16 cellular contexts compared by ENCODE assay signal in genomic region chr1:7886346-7886745, GRCh38. TPM values are rescaled to one million over a fixed set of nuclear protein-coding genes. Genes with fewer than 3 reads are reported as not detected.
DNase-seq lines count a peak whose midpoint lies in the region; TF ChIP-seq lines count a peak whose summit lies in the region.
"Had no signal": no experiment of that assay in that cellular context is flagged by ENCODE, and none has a peak within 500 bp of the region (broad histone marks: within the 10 kb centered on the region; RNA-seq: fewer than 3 reads in every experiment).

No MANE protein-coding gene starts in this region.

- no peaks in the 10 kb centered on the region for H3K4me1 Mint-ChIP-seq in CD8-positive, alpha-beta memory T cell

- TF ChIP-seq CTCF in retinal pigment epithelial cell (conservative IDR thresholded peaks at IDR 0.05; ENCODE audit: low read depth, low read length) (no peak), ascending aorta (IDR thresholded peaks at IDR 0.05) (no peak)

- no peaks in the 10 kb centered on the region for H3K9me3 Mint-ChIP-seq in CD8-positive, alpha-beta memory T cell

- H3K36me3 Mint-ChIP-seq in CD8-positive, alpha-beta memory T cell, result peaks cover 0 to 2% (median 0%) of the 10 kb centered on the region in 3 donors

- H3K4me3 Mint-ChIP-seq in CD8-positive, alpha-beta memory T cell, result no peak overlapping the region
- H3K4me3 Mint-ChIP-seq: IgD-negative memory B cell had no signal

- H3K4me1 ChIP-seq in endocrine pancreas (ENCODE audit: control insufficient read depth, insufficient read depth, low read length), result no peaks in the 10 kb centered on the region
- H3K4me1 ChIP-seq in CD8-positive, alpha-beta memory T cell (ENCODE audit: insufficient read depth, low read length), result no peaks in the 10 kb centered on the region
- no peaks in the 10 kb centered on the region for H3K4me1 ChIP-seq in ascending aorta
- H3K4me1 ChIP-seq: upper lobe of right lung had no signal

- DNase-seq in NCI-H1417 (lab: John Stamatoyannopoulos, UW), result peak in 2 of 3 experiments; percentile 17 to 64
- DNase-seq in NCI-H1417 treated with DMSO at 0.1 percent for 48 hours (lab: John Stamatoyannopoulos, UW), result no peak
- peak; percentile 76 to 85 for DNase-seq in NOMO-1 (lab: John Stamatoyannopoulos, UW; ENCODE audit: unreplicated experiment in 2 of 2)
- DNase-seq in retinal pigment epithelial cell (ENCODE audit: low read depth), result peak; percentile 68
- no peak for DNase-seq in CD8-positive, alpha-beta memory T cell
- no peak for DNase-seq in ascending aorta (ENCODE audit: low spot score in 2 of 2)
- DNase-seq in stimulated activated CD4-positive, alpha-beta T cell treated with anti-CD3 and anti-CD28 coated beads, Interleukin-12 subunit alpha, Interleukin-12 subunit beta, amount 100 ng/mL, for 4 hours, result no peak
- DNase-seq: brain microvascular endothelial cell; DND-41; NK-92 treated with Interleukin-12 subunit alpha and Interleukin-12 subunit beta, amount 100 ng/mL, for 24 hours; posterior cingulate gyrus; T-helper 9 cell; upper lobe of right lung had no signal

- intact Hi-C loops in ascending aorta (cut with DNase I), result no loop called here

- CTCF ChIA-PET in CD8-positive, alpha-beta memory T cell (lab: Charles Lee), result no interaction called here

- no peaks in the 10 kb centered on the region for H3K27me3 ChIP-seq in endocrine pancreas (ENCODE audit: control insufficient read depth, insufficient read depth, low read length)
- no peaks in the 10 kb centered on the region for H3K27me3 ChIP-seq in CD8-positive, alpha-beta memory T cell (ENCODE audit: insufficient read depth, low read length, poor library complexity, severe bottlenecking)
- no peaks in the 10 kb centered on the region for H3K27me3 ChIP-seq in ascending aorta
- H3K27me3 ChIP-seq: brain microvascular endothelial cell, upper lobe of right lung had no signal

- peak overlapping the region; percentile 35 for H3K9ac ChIP-seq in endocrine pancreas (ENCODE audit: control insufficient read depth, insufficient read depth, low read length)

- H3K9me3 ChIP-seq in endocrine pancreas (ENCODE audit: control insufficient read depth, low read length), result no peaks in the 10 kb centered on the region
- H3K9me3 ChIP-seq in CD8-positive, alpha-beta memory T cell (ENCODE audit: low read length), result no peaks in the 10 kb centered on the region
- no peaks in the 10 kb centered on the region for H3K9me3 ChIP-seq in ascending aorta
- H3K9me3 ChIP-seq: upper lobe of right lung had no signal

- POLR2A ChIA-PET in CD8-positive, alpha-beta memory T cell (lab: Charles Lee), result no interaction called here

- H3K36me3 ChIP-seq in endocrine pancreas (ENCODE audit: control insufficient read depth, insufficient read depth, low read length) (no peaks in the 10 kb centered on the region), ascending aorta (no peaks in the 10 kb centered on the region)
- no peaks in the 10 kb centered on the region for H3K36me3 ChIP-seq in CD8-positive, alpha-beta memory T cell (ENCODE audit: insufficient read depth, low read length)
- H3K36me3 ChIP-seq: brain microvascular endothelial cell, upper lobe of right lung had no signal

- no peak overlapping the region for H3K27ac Mint-ChIP-seq in CD8-positive, alpha-beta memory T cell
- H3K27ac Mint-ChIP-seq: IgD-negative memory B cell had no signal

- no peak overlapping the region for H3K27ac ChIP-seq in CD8-positive, alpha-beta memory T cell (ENCODE audit: low read depth, low read length)
- H3K27ac ChIP-seq in ascending aorta, result no peak overlapping the region
- H3K27ac ChIP-seq: 22Rv1, brain microvascular endothelial cell, upper lobe of right lung had no signal

- peaks cover 18 to 37% of the 10 kb centered on the region in 2 donors for H3K27me3 Mint-ChIP-seq in CD8-positive, alpha-beta memory T cell

- H3K4me3 ChIP-seq in endocrine pancreas (ENCODE audit: control insufficient read depth, insufficient read depth, low read length) (peak overlapping the region; percentile 40), retinal pigment epithelial cell (ENCODE audit: low read length) (peak overlapping the region; percentile 5), ascending aorta (peak overlapping the region in 1 of 2 donors; percentile 42)
- no peak overlapping the region for H3K4me3 ChIP-seq in CD8-positive, alpha-beta memory T cell (ENCODE audit: low read length)
- H3K4me3 ChIP-seq: upper lobe of right lung had no signal

RNA-seq across cellular contexts. Expression of gene UTS2, which starts 33.5 kb away (rescaled TPM):
- total RNA-seq in CD8-positive, alpha-beta memory T cell, result under 1 TPM in 1 of 2 experiments, not detected in 1; 0.27 TPM
- polyA plus RNA-seq in CD8-positive, alpha-beta memory T cell, result 10.0 TPM
- not detected for total RNA-seq in ascending aorta
- total RNA-seq: upper lobe of right lung had no signal
- polyA plus RNA-seq: IgD-negative memory B cell had no signal

RNA-seq across cellular contexts. Expression of gene TNFRSF9, which starts 54.3 kb away (rescaled TPM):
- total RNA-seq in CD8-positive, alpha-beta memory T cell, result 100 to 1,000 TPM; 273 to 279 TPM
- 14.4 TPM for polyA plus RNA-seq in CD8-positive, alpha-beta memory T cell
- total RNA-seq in ascending aorta, result not detected
- polyA plus RNA-seq: IgD-negative memory B cell had no signal

Comparison
In these comparisons a context has a peak if more than half of its experiments do, and no peak if none do; other contexts are left out.
1. DNase-seq: peak in NCI-H1417 (2 of 3), NOMO-1 (2 of 2) and retinal pigment epithelial cell (single experiment); none in NCI-H1417 treated with DMSO at 0.1 percent for 48 hours (single experiment), CD8-positive, alpha-beta memory T cell (0 of 5), ascending aorta (0 of 2) and stimulated activated CD4-positive, alpha-beta T cell treated with anti-CD3 and anti-CD28 coated beads, Interleukin-12 subunit alpha, Interleukin-12 subunit beta, amount 100 ng/mL, for 4 hours (single experiment).
2. RNA of gene TNFRSF9, which starts 54.3 kb away (total RNA-seq): 273 to 279 TPM in CD8-positive, alpha-beta memory T cell; not detected in ascending aorta (single experiment); every median in the first group is over 100 times any median in the second.